In genomic region chr10:69217119-69217754, GRCh38 we compare ENCODE assay signal across 14 cellular contexts. TPM values are rescaled to one million over a fixed set of nuclear protein-coding genes. Genes with fewer than 3 reads are reported as not detected.
DNase-seq lines count a peak whose midpoint lies in the region; ATAC-seq lines count a peak whose summit lies in the region.
"Had no signal": no experiment of that assay in that cellular context is flagged by ENCODE, and none has a peak within 500 bp of the region (broad histone marks: within the 10 kb centered on the region; RNA-seq: fewer than 3 reads in every experiment).

No MANE protein-coding gene starts in this region.

- no peaks in the 10 kb centered on the region for H3K79me2 ChIP-seq in Karpas-422 (ENCODE audit: low read length)

- no peak overlapping the region for H3K9ac ChIP-seq in Karpas-422 (ENCODE audit: low read length)

- DNase-seq in D341Med (ENCODE audit: low spot score): peak; percentile 43
- DNase-seq in NCI-H82 (lab: John Stamatoyannopoulos, UW): peak; percentile 79
- DNase-seq in dermis microvascular lymphatic vessel endothelial cell (ENCODE audit: low read depth in 2 of 2): peak; percentile 36 to 70
- DNase-seq in myocyte (ENCODE audit: low read depth): peak; percentile 72
- no peak for DNase-seq in NCI-H1436 (lab: John Stamatoyannopoulos, UW)
- no peak for DNase-seq in Karpas-422
- no peak for DNase-seq in hippocampal formation (lab: John Stamatoyannopoulos, UW)
- DNase-seq: dorsolateral prefrontal cortex; left ventricle myocardium inferior; NCI-H1048; SIG-M5; stimulated activated naive CD8-positive, alpha-beta T cell treated with anti-CD3 and anti-CD28 coated beads, Interleukin-15, amount 100 ng/mL, for 72 hours had no signal

- ATAC-seq in GM18511 (IDR thresholded peaks at IDR 0.05; ENCODE audit: unreplicated experiment): no peak
- ATAC-seq: stimulated activated naive CD8-positive, alpha-beta T cell treated with anti-CD3 and anti-CD28 coated beads, Interleukin-15, amount 100 ng/mL, for 72 hours had no signal

- H3K9me3 ChIP-seq in Karpas-422 (ENCODE audit: low read length): no peaks in the 10 kb centered on the region

- H4K20me1 ChIP-seq in Karpas-422 (ENCODE audit: insufficient read depth, low read depth, low read length): no peaks in the 10 kb centered on the region

- no peaks in the 10 kb centered on the region for H3K27me3 ChIP-seq in Karpas-422 (ENCODE audit: low read length)

- H3K36me3 ChIP-seq in Karpas-422 (ENCODE audit: insufficient read depth, low read length): no peaks in the 10 kb centered on the region
- H3K36me3 ChIP-seq: left ventricle myocardium inferior had no signal

- no peak overlapping the region for H3K4me3 ChIP-seq in Karpas-422 (ENCODE audit: low read length)
- H3K4me3 ChIP-seq: dorsolateral prefrontal cortex, left ventricle myocardium inferior, skin epidermis had no signal

- no peak overlapping the region for H2AFZ ChIP-seq in Karpas-422 (ENCODE audit: low read length)

- H3K4me2 ChIP-seq in Karpas-422 (ENCODE audit: low read depth, low read length, poor library complexity, severe bottlenecking): no peak overlapping the region

- H3K27ac ChIP-seq in Karpas-422 (ENCODE audit: low read length): no peak overlapping the region
- H3K27ac ChIP-seq: dorsolateral prefrontal cortex, left ventricle myocardium inferior, skin epidermis had no signal

- peaks cover 5% of the 10 kb centered on the region; the same call in 1 of the 2 replicates for H3K4me1 ChIP-seq in Karpas-422 (ENCODE audit: low read length)
- H3K4me1 ChIP-seq: left ventricle myocardium inferior had no signal

- no peaks in the 10 kb centered on the region for H3K9me2 ChIP-seq in Karpas-422 (replicated peaks; ENCODE audit: insufficient read depth, low read length)

RNA-seq across cellular contexts. Expression of gene HKDC1, which starts 2.9 kb away (rescaled TPM):
- 0.13 TPM in 1 of 2 replicates, not detected in the other for total RNA-seq in dermis microvascular lymphatic vessel endothelial cell
- total RNA-seq in myocyte: 0.10 and 0.11 TPM in 2 replicates
- 4.5 TPM for polyA plus RNA-seq in myocyte (2012)
- not detected in 2 replicates for total RNA-seq in Karpas-422 (2014; rRNA removed; shearing (Covaris generic); ENCODE audit: low replicate concordance)
- total RNA-seq: left ventricle myocardium inferior had no signal

RNA-seq across cellular contexts. Expression of gene SUPV3L1, which starts 37.2 kb away (rescaled TPM):
- total RNA-seq in dermis microvascular lymphatic vessel endothelial cell (18.4 and 18.8 TPM in 2 replicates), myocyte (26.6 and 32.9 TPM in 2 replicates)
- 29.3 TPM for polyA plus RNA-seq in myocyte (2012)
- total RNA-seq in Karpas-422 (2014; rRNA removed; shearing (Covaris generic); ENCODE audit: low replicate concordance): 37.6 and 42.0 TPM in 2 replicates

Comparison
In these comparisons a context has a peak if more than half of its experiments do, and no peak if none do; other contexts are left out.
1. DNase-seq: peak in D341Med (single experiment), NCI-H82 (single experiment), dermis microvascular lymphatic vessel endothelial cell (2 of 2) and myocyte (single experiment); none in NCI-H1436 (single experiment), Karpas-422 (single experiment) and hippocampal formation (0 of 2).